Comparison of ENCODE assay signal across 8 cellular contexts in the genomic region with DNA sequence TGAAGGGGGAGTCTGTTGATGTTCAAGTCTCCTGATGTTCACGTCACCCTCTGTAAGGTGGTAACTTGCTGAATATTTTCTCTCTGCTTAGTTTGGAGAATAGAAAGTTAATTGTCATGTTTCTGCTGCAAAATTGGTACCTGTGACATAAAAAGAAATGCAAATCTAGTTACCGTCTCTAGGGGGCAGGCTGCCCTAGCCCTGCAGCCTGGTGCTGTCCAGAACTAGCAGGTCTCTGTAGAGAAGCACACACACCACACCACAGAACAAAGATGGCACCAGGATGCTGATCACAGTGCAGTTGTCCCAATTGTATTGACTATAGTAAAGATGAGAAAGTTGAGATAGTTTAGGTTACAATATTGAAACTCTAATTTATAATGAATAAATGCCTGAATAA. TPM values are rescaled to one million over a fixed set of nuclear protein-coding genes. Genes with fewer than 3 reads are reported as not detected.
DNase-seq lines count a peak whose midpoint lies in the region; ATAC-seq and TF ChIP-seq lines count a peak whose summit lies in the region.

No MANE protein-coding gene starts in this region.

- peak; percentile 16 to 48 for TF ChIP-seq CTCF in suprapubic skin (IDR thresholded peaks at IDR 0.05)

- H3K36me3 Mint-ChIP-seq in T-helper 17 cell (ENCODE audit: low read depth): no peaks in the 10 kb centered on the region

- H3K27ac ChIP-seq in suprapubic skin: no peak overlapping the region

- H3K4me3 ChIP-seq in suprapubic skin: no peak overlapping the region

- H3K4me1 ChIP-seq in suprapubic skin: no peaks in the 10 kb centered on the region

- H3K27ac Mint-ChIP-seq in T-helper 17 cell: no peak overlapping the region

- peak; percentile 93 for TF ChIP-seq RAD21 in Ishikawa (IDR thresholded peaks at IDR 0.05; ENCODE audit: low read depth)

- TF ChIP-seq POLR2A in suprapubic skin (IDR thresholded peaks at IDR 0.05): no peak

- no peaks in the 10 kb centered on the region for H3K4me1 Mint-ChIP-seq in T-helper 17 cell

- no peaks in the 10 kb centered on the region for H3K27me3 ChIP-seq in suprapubic skin

- no peak for TF ChIP-seq EP300 in Ishikawa (IDR thresholded peaks at IDR 0.05; ENCODE audit: borderline replicate concordance)
- no peak for TF ChIP-seq EP300 in suprapubic skin (IDR thresholded peaks at IDR 0.05)

- H3K9me3 ChIP-seq in T-helper 17 cell (ENCODE audit: control insufficient read depth, low read length, poor library complexity, severe bottlenecking) (no peaks in the 10 kb centered on the region), suprapubic skin (no peaks in the 10 kb centered on the region)

- 31% methylated on average over 2 of the region's 2 CpGs for WGBS in suprapubic skin

- peak; percentile 83 for DNase-seq in DMS53 (lab: John Stamatoyannopoulos, UW)
- no peak for DNase-seq in T-helper 17 cell
- peak; percentile 1 for DNase-seq in foreskin melanocyte
- DNase-seq in suprapubic skin (ENCODE audit: low spot score in 2 of 2): no peak
- DNase-seq in DMS79 (lab: John Stamatoyannopoulos, UW): no peak
- DNase-seq in NCI-H2196 (lab: John Stamatoyannopoulos, UW; ENCODE audit: unreplicated experiment): no peak

- H3K4me3 Mint-ChIP-seq in T-helper 17 cell: no peak overlapping the region

- H3K27me3 Mint-ChIP-seq in T-helper 17 cell: peaks cover 14% of the 10 kb centered on the region

- H3K36me3 ChIP-seq in suprapubic skin: no peaks in the 10 kb centered on the region

- peak; percentile 56 for ATAC-seq in GM19395 (IDR thresholded peaks at IDR 0.05; ENCODE audit: unreplicated experiment)
- ATAC-seq in T-helper 17 cell: peak; percentile 32

TF ChIP-seq in Ishikawa, 13 proteins besides CTCF, POLR2A, EP300 and RAD21:
- TF ChIP-seq, protein P1, sequence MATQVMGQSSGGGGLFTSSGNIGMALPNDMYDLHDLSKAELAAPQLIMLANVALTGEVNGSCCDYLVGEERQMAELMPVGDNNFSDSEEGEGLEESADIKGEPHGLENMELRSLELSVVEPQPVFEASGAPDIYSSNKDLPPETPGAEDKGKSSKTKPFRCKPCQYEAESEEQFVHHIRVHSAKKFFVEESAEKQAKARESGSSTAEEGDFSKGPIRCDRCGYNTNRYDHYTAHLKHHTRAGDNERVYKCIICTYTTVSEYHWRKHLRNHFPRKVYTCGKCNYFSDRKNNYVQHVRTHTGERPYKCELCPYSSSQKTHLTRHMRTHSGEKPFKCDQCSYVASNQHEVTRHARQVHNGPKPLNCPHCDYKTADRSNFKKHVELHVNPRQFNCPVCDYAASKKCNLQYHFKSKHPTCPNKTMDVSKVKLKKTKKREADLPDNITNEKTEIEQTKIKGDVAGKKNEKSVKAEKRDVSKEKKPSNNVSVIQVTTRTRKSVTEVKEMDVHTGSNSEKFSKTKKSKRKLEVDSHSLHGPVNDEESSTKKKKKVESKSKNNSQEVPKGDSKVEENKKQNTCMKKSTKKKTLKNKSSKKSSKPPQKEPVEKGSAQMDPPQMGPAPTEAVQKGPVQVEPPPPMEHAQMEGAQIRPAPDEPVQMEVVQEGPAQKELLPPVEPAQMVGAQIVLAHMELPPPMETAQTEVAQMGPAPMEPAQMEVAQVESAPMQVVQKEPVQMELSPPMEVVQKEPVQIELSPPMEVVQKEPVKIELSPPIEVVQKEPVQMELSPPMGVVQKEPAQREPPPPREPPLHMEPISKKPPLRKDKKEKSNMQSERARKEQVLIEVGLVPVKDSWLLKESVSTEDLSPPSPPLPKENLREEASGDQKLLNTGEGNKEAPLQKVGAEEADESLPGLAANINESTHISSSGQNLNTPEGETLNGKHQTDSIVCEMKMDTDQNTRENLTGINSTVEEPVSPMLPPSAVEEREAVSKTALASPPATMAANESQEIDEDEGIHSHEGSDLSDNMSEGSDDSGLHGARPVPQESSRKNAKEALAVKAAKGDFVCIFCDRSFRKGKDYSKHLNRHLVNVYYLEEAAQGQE (IDR thresholded peaks at IDR 0.05; ENCODE audit: low read depth): peak; percentile 48; the same call in 1 of the 2 replicates
- TF ChIP-seq TCF12 (IDR thresholded peaks at IDR 0.05; ENCODE audit: low read depth): no peak

RNA-seq across cellular contexts. Expression of gene SLC9A4, which starts 47.0 kb away (rescaled TPM):
- total RNA-seq in T-helper 17 cell: under 1 TPM; 0.12 to 0.18 TPM
- total RNA-seq in suprapubic skin: 1 to 10 TPM in 1 of 4 donors, under 1 TPM in 2, not detected in 1; 0.24 to 1.3 (median 0.36) TPM

Comparison
In these comparisons a context has a peak if more than half of its experiments do, and no peak if none do; other contexts are left out.
1. DNase-seq: peak in DMS53 (single experiment) and foreskin melanocyte (single experiment); none in T-helper 17 cell (0 of 3), suprapubic skin (0 of 2), DMS79 (single experiment) and NCI-H2196 (single experiment).